17 cellular contexts compared by ENCODE assay signal in the genomic region with DNA sequence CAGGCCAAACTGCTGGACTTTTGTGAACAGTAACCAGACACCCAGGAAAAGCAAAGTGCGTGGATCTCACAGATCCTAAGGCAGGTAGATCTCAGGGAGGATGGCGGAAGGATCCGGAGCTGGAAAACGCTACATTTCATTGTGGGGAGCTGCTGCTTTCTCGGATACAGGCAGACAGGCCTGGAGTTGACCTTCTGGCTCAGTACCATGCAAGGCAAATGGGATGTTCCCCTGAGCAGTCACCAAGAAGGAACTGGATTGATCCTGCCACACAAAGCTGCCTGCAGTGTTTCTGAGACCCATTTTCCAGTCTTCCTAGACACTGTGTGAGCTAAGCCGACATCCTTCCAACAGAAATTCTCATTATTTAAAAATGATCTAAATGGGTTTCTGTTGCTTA.
DNase-seq lines count a peak whose midpoint lies in the region; ATAC-seq and TF ChIP-seq lines count a peak whose summit lies in the region.
"Had no signal": no experiment of that assay in that cellular context is flagged by ENCODE, and none has a peak within 500 bp of the region (broad histone marks: within the 10 kb centered on the region; RNA-seq: fewer than 3 reads in every experiment).

No MANE protein-coding gene starts in this region.

- H3K9me2 ChIP-seq in hepatocyte (replicated peaks; ENCODE audit: insufficient read depth) = no peaks in the 10 kb centered on the region

- no peak overlapping the region for H2AK5ac ChIP-seq in trophoblast cell (ENCODE audit: low read length)

- 82 to 91% (median 85%) methylated on average over 6 of the region's 6 CpGs for WGBS in heart left ventricle, 4 donors
- 74% methylated on average over 6 of the region's 6 CpGs for WGBS in hepatocyte (ENCODE audit: low lambda C conversion rate, missing lambda C conversion rate)
- no CpG with 5 or more reads among the region's 6 CpGs for WGBS in trophoblast cell (ENCODE audit: extremely low coverage, insufficient coverage, insufficient read length)

- H3K27me3 ChIP-seq in heart left ventricle = no peaks in the 10 kb centered on the region
- H3K27me3 ChIP-seq in hepatocyte = no peaks in the 10 kb centered on the region
- no peaks in the 10 kb centered on the region for H3K27me3 ChIP-seq in trophoblast cell (ENCODE audit: insufficient read depth, low read length)

- ATAC-seq in heart left ventricle = no peak
- ATAC-seq in HG03139 (IDR thresholded peaks at IDR 0.05; ENCODE audit: unreplicated experiment) = no peak
- ATAC-seq: activated CD8-positive, alpha-beta memory T cell treated with anti-CD3 and anti-CD28 coated beads, Interleukin-2, amount 10 ng/mL, durations not matched to agents 7 days and 5 days; lower lobe of right lung had no signal

- H3K4me3 ChIP-seq in heart left ventricle (no peak overlapping the region), hepatocyte (no peak overlapping the region), trophoblast cell (ENCODE audit: low read depth, low read length) (no peak overlapping the region)
- H3K4me3 ChIP-seq: lower lobe of right lung had no signal

- H3K14ac ChIP-seq in trophoblast cell (ENCODE audit: low read length) = no peak overlapping the region

- no peak overlapping the region for H3K9ac ChIP-seq in trophoblast cell (ENCODE audit: low read length)

- H2AFZ ChIP-seq in hepatocyte (no peak overlapping the region), trophoblast cell (ENCODE audit: insufficient read depth, low read length, poor library complexity) (no peak overlapping the region)

- H3K4me1 ChIP-seq in heart left ventricle = peaks cover 0 to 86% (median 34%) of the 10 kb centered on the region in 12 donors
- no peaks in the 10 kb centered on the region for H3K4me1 ChIP-seq in hepatocyte (ENCODE audit: insufficient read depth)
- H3K4me1 ChIP-seq in trophoblast cell (ENCODE audit: control insufficient read depth in 1 of 2, insufficient read depth in 2 of 2, low read length in 2 of 2) = peaks cover 5 to 7% of the 10 kb centered on the region in 2 experiments

- H3K27ac ChIP-seq in heart left ventricle (peak overlapping the region in 3 of 12 donors; percentile 15 to 59 (median 39)), hepatocyte (peak overlapping the region; percentile 88), trophoblast cell (ENCODE audit: low read depth, low read length) (no peak overlapping the region)
- H3K27ac ChIP-seq: lower lobe of right lung had no signal

- H3K18ac ChIP-seq in trophoblast cell (ENCODE audit: low read length) = peak overlapping the region; percentile 3

- H3K9me3 ChIP-seq in heart left ventricle = no peaks in the 10 kb centered on the region
- no peaks in the 10 kb centered on the region for H3K9me3 ChIP-seq in hepatocyte (ENCODE audit: low read depth)
- peaks cover 4% of the 10 kb centered on the region for H3K9me3 ChIP-seq in trophoblast cell (ENCODE audit: insufficient read depth, low read depth, low read length)
- H3K9me3 ChIP-seq: lower lobe of right lung had no signal

- H3K79me2 ChIP-seq in hepatocyte (peaks cover 94% of the 10 kb centered on the region), trophoblast cell (ENCODE audit: control insufficient read depth, insufficient read depth, low read length, poor library complexity) (no peaks in the 10 kb centered on the region)

- no peak overlapping the region for H4K8ac ChIP-seq in trophoblast cell (ENCODE audit: low read depth, low read length)

- no peak overlapping the region for H3K23ac ChIP-seq in trophoblast cell (ENCODE audit: low read length)

- DNase-seq in cardiac septum (ENCODE audit: low spot score) (peak; percentile 36), heart left ventricle (no peak), hepatocyte (ENCODE audit: low spot score) (no peak), trophoblast cell (no peak), T-helper 9 cell (no peak), dedifferentiated amniotic fluid mesenchymal stem cell (ENCODE audit: extremely low spot score) (no peak), NOMO-1 treated with DMSO at 0.1 percent for 48 hours (lab: John Stamatoyannopoulos, UW; ENCODE audit: unreplicated experiment) (no peak)
- DNase-seq: activated CD4-positive, alpha-beta T cell treated with anti-CD3 and anti-CD28 coated beads for 1 hour; activated CD8-positive, alpha-beta memory T cell treated with anti-CD3 and anti-CD28 coated beads, Interleukin-2, amount 10 ng/mL, durations not matched to agents 7 days and 5 days; activated gamma-delta T cell treated with Interleukin-2 at 50 U/mL for 16 hours; effector CD8-positive, alpha-beta T cell; H7; NCI-H1436 treated with DMSO at 0.1 percent for 48 hours; SHP77; T-helper 2 cell had no signal

- H3K4ac ChIP-seq in trophoblast cell (ENCODE audit: low read depth, low read length) = no peak overlapping the region

- no peak overlapping the region for H2BK5ac ChIP-seq in trophoblast cell (ENCODE audit: low read depth, low read length, poor library complexity)

- no peak overlapping the region for H4K91ac ChIP-seq in trophoblast cell (ENCODE audit: low read depth, low read length)

- peaks cover 26% of the 10 kb centered on the region for H4K20me1 ChIP-seq in hepatocyte (ENCODE audit: insufficient read depth, poor library complexity, severe bottlenecking)

- peaks cover 0 to 37% (median 7%) of the 10 kb centered on the region in 9 donors for H3K36me3 ChIP-seq in heart left ventricle
- H3K36me3 ChIP-seq in hepatocyte (replicated peaks; ENCODE audit: insufficient read depth, low read depth) = no peaks in the 10 kb centered on the region
- H3K36me3 ChIP-seq in trophoblast cell (ENCODE audit: control insufficient read depth in 1 of 2, insufficient read depth in 2 of 2, low read length in 2 of 2) = peaks cover 37 to 42% of the 10 kb centered on the region in 2 experiments

- H2BK12ac ChIP-seq in trophoblast cell (ENCODE audit: low read length) = no peak overlapping the region

- H4K12ac ChIP-seq in trophoblast cell (ENCODE audit: low read depth, low read length) = no peak overlapping the region

- intact Hi-C loops in cardiac septum (cut with DNase I) (no loop called here), heart left ventricle (cut with DNase I) (loop anchor here in 1 of 10 donors (10.0 kb wide), 1 partner anchor 337 kb away; no protein-coding TSS in a partner anchor)

- TF ChIP-seq CTCF in heart left ventricle (IDR thresholded peaks at IDR 0.05) (no peak), hepatocyte (IDR thresholded peaks at IDR 0.05; ENCODE audit: poor library complexity) (no peak)

- no peak overlapping the region for H3K4me2 ChIP-seq in hepatocyte
- no peak overlapping the region for H3K4me2 ChIP-seq in trophoblast cell (ENCODE audit: low read length)

- TF ChIP-seq POLR2A in heart left ventricle (IDR thresholded peaks at IDR 0.05) = no peak

- H2BK120ac ChIP-seq in trophoblast cell (ENCODE audit: insufficient read depth, low read length, poor library complexity) = no peak overlapping the region

- H3K79me1 ChIP-seq in trophoblast cell (ENCODE audit: low read length) = no peaks in the 10 kb centered on the region
